ENCODE assay signal across 8 cellular contexts in genomic region chr3:157532529-157533297, GRCh38. TPM values are rescaled to one million over a fixed set of nuclear protein-coding genes. Genes with fewer than 3 reads are reported as not detected.
DNase-seq lines count a peak whose midpoint lies in the region; FAIRE-seq and TF ChIP-seq lines count a peak whose summit lies in the region.

No MANE protein-coding gene starts in this region.

- DNase-seq in GM12865 (ENCODE audit: low read depth), result peak; percentile 66
- peak; percentile 93 for DNase-seq in GM23248
- DNase-seq in HuH-7.5 (ENCODE audit: low spot score), result peak; percentile 31
- peak; percentile 81 to 82 for DNase-seq in NOMO-1 (lab: John Stamatoyannopoulos, UW; ENCODE audit: unreplicated experiment in 2 of 2)
- DNase-seq in brain pericyte (ENCODE audit: low read depth, low spot score), result peak; percentile 57
- peak; percentile 25 for DNase-seq in keratinocyte (ENCODE audit: low read depth, low spot score)
- peak; percentile 89 for DNase-seq in superior temporal gyrus (ENCODE audit: extremely low spot score)
- DNase-seq in stimulated activated CD8-positive, alpha-beta memory T cell treated with anti-CD3 and anti-CD28 coated beads, Interleukin-4, amount 100 ng/mL, for 48 hours, result no peak

- peak overlapping the region; percentile 80 for H3K9ac ChIP-seq in GM23248
- no peak overlapping the region for H3K9ac ChIP-seq in keratinocyte (ENCODE audit: control insufficient read depth, extremely low read depth, insufficient read depth, low read length)

- H3K4me2 ChIP-seq in GM23248 (ENCODE audit: unreplicated experiment), result peak overlapping the region; percentile 96
- H3K4me2 ChIP-seq in keratinocyte (ENCODE audit: control insufficient read depth, extremely low read depth, insufficient read depth, low read depth, low read length), result no peak overlapping the region

- H3K79me2 ChIP-seq in GM23248 (ENCODE audit: insufficient read depth) (peaks cover 28% of the 10 kb centered on the region), keratinocyte (ENCODE audit: control insufficient read depth, insufficient read depth, low read length) (no peaks in the 10 kb centered on the region)

- FAIRE-seq in keratinocyte (lab: Jason Lieb, UNC), result peak; percentile 56

- H3K4me1 ChIP-seq in GM23248 (ENCODE audit: insufficient read depth) (peaks cover 61% of the 10 kb centered on the region), keratinocyte (ENCODE audit: control insufficient read depth, extremely low read depth, insufficient read depth, low read length) (peaks cover 9% of the 10 kb centered on the region)

- H3F3A ChIP-seq in GM23248 (ENCODE audit: insufficient read depth), result peaks cover 57% of the 10 kb centered on the region

- H3K27ac ChIP-seq in GM23248 (peak overlapping the region; percentile 83), keratinocyte (ENCODE audit: control insufficient read depth, insufficient read depth, low read length) (no peak overlapping the region)

- dilution Hi-C loops in keratinocyte (cut with MboI; ENCODE audit: extremely low pct_ligation_motif_present, low sequenced_read_pairs), result no loop called here

- H3K4me3 ChIP-seq in GM12865 (ENCODE audit: low read depth, low read length) (no peak overlapping the region), GM23248 (peak overlapping the region; percentile 70), keratinocyte (ENCODE audit: control insufficient read depth in 2 of 3, extremely low read depth in 1 of 3, insufficient read depth in 2 of 3, low read depth in 1 of 3, low read length in 3 of 3) (no peak overlapping the region)

- no peaks in the 10 kb centered on the region for H3K9me1 ChIP-seq in keratinocyte (ENCODE audit: control insufficient read depth, extremely low read depth, insufficient read depth, low read length)

- H3K9me2 ChIP-seq in GM23248 (ENCODE audit: insufficient read depth), result no peaks in the 10 kb centered on the region

- TF ChIP-seq CTCF in GM12865 (IDR thresholded peaks at IDR 0.05; ENCODE audit: insufficient read depth, low read depth, low read length, missing control alignments), result peak; percentile 71
- TF ChIP-seq CTCF in keratinocyte (optimal IDR thresholded peaks at IDR 0.05 in 1 of 3, IDR thresholded peaks at IDR 0.05 in 1 of 3, conservative IDR thresholded peaks at IDR 0.05 in 1 of 3; ENCODE audit: extremely low read depth in 1 of 3, insufficient read depth in 2 of 3, low read length in 3 of 3), result peak; percentile 62 to 75 (median 74)

- H2AFZ ChIP-seq in GM23248, result peak overlapping the region; percentile 85
- H2AFZ ChIP-seq in keratinocyte (ENCODE audit: control insufficient read depth, low read length), result peak overlapping the region; percentile 67

- no peaks in the 10 kb centered on the region for H4K20me1 ChIP-seq in GM23248 (ENCODE audit: insufficient read depth)
- no peaks in the 10 kb centered on the region for H4K20me1 ChIP-seq in keratinocyte (ENCODE audit: control insufficient read depth, extremely low read depth, insufficient read depth, low read length)

- H3K36me3 ChIP-seq in GM23248 (ENCODE audit: low read depth) (no peaks in the 10 kb centered on the region), keratinocyte (ENCODE audit: control insufficient read depth in 2 of 2, extremely low read depth in 1 of 2, insufficient read depth in 2 of 2, low read length in 2 of 2) (no peaks in the 10 kb centered on the region)

- in situ Hi-C loops in GM23248 (cut with MboI), result no loop called here

- no peaks in the 10 kb centered on the region for H3K27me3 ChIP-seq in GM23248 (replicated peaks; ENCODE audit: insufficient read depth)
- no peaks in the 10 kb centered on the region for H3K27me3 ChIP-seq in keratinocyte (ENCODE audit: control insufficient read depth, extremely low read depth, insufficient read depth, low read length)

- 23 to 30% methylated on average over 7 of the region's 7 CpGs for WGBS in GM23248 (ENCODE audit: low coverage in 1 of 2, low lambda C conversion rate in 2 of 2, missing lambda C conversion rate in 2 of 2), 2 experiments

- H3K9me3 ChIP-seq in GM23248 (ENCODE audit: low read depth), result no peaks in the 10 kb centered on the region
- no peaks in the 10 kb centered on the region for H3K9me3 ChIP-seq in keratinocyte (ENCODE audit: control insufficient read depth, low read depth, low read length)

RNA-seq across cellular contexts. Expression of gene VEPH1, which starts 29.5 kb away (rescaled TPM):
- 34.0 and 44.0 TPM in 2 replicates for total RNA-seq in GM23248 (2014; rRNA removed; shearing (Covaris generic))
- polyA plus RNA-seq in GM23248 (2016; fragmentation: Nextera tagmentation; extraction: Ambion mirVana), result 35.3 and 36.8 TPM in 2 replicates
- polyA plus RNA-seq in keratinocyte, result 0.21 to 0.57 TPM (median 0.44 TPM) in 3 replicates
- polyA plus RNA-seq in keratinocyte (2011; ENCODE audit: low read depth), result not detected
- polyA plus RNA-seq in keratinocyte (2011; cell fraction: cytosol; rRNA removed), result 0.18 and 0.34 TPM in 2 replicates
- polyA plus RNA-seq in keratinocyte (2011; cell fraction: nucleus; rRNA removed), result 0.12 and 0.41 TPM in 2 replicates
- 0.20 and 0.40 TPM in 2 replicates for polyA plus RNA-seq in keratinocyte (2012; ENCODE audit: low replicate concordance)
- 0.63 to 1.3 TPM (median 1.2 TPM) in 3 replicates for polyA minus RNA-seq in keratinocyte
- polyA minus RNA-seq in keratinocyte (2011; cell fraction: cytosol; rRNA and poly(A)+ RNA removed), result not detected
- polyA minus RNA-seq in keratinocyte (2011; cell fraction: nucleus; rRNA and poly(A)+ RNA removed), result 0.95 TPM in 1 of 2 replicates, not detected in the other

Comparison
In these comparisons a context has a peak if more than half of its experiments do, and no peak if none do; other contexts are left out.
1. RNA of gene VEPH1, which starts 29.5 kb away (polyA plus RNA-seq): 35.3 to 36.8 TPM in GM23248; 0.12 to 0.57 TPM in keratinocyte; every median in the first group is over 10 times any median in the second.